In genomic region chr12:45324391-45324790, GRCh38 we compare ENCODE assay signal across 22 cellular contexts.
DNase-seq lines count a peak whose midpoint lies in the region; ATAC-seq, FAIRE-seq and TF ChIP-seq lines count a peak whose summit lies in the region.
"Had no signal": no experiment of that assay in that cellular context is flagged by ENCODE, and none has a peak within 500 bp of the region (broad histone marks: within the 10 kb centered on the region; RNA-seq: fewer than 3 reads in every experiment).

No MANE protein-coding gene starts in this region.

- H3K27ac Mint-ChIP-seq in natural killer cell = no peak overlapping the region
- H3K27ac Mint-ChIP-seq: B cell, neural progenitor cell had no signal

- no peak overlapping the region for H3K9ac ChIP-seq in K562 (ENCODE audit: insufficient read depth in 1 of 2, low read depth in 2 of 2, low read length in 2 of 2)
- H3K9ac ChIP-seq: neural progenitor cell had no signal

- no peaks in the 10 kb centered on the region for H3K36me3 ChIP-seq in K562 (ENCODE audit: control insufficient read depth, insufficient read depth, low read length)
- H3K36me3 ChIP-seq: colonic mucosa, neural progenitor cell, thyroid gland had no signal

- H3K4me2 ChIP-seq in K562 (ENCODE audit: insufficient read depth, low read length) = no peak overlapping the region
- H3K4me2 ChIP-seq: neural progenitor cell had no signal

- DNase-seq in GM13976 (ENCODE audit: low spot score) (peak; percentile 1), KBM-7 (peak; percentile 4), K562 (ENCODE audit: extremely low read depth in 1 of 4, low spot score in 3 of 4) (peak in 2 of 4 experiments; percentile 26 to 32), myocyte (ENCODE audit: low read depth) (peak; percentile 49), natural killer cell (no peak)
- DNase-seq: activated CD4-positive, alpha-beta T cell treated with anti-CD3 and anti-CD28 coated beads, Interleukin-2, amount 50 U/mL, for 48 hours; activated T-cell treated with anti-CD3 and anti-CD28 coated beads, Interleukin-2, amount 50 U/mL, for 72 hours; amniotic stem cell; colonic mucosa; H7; MM.1S; NCI-H2081; NCI-H524 treated with DMSO at 0.1 percent for 48 hours; PC-3; thyroid gland had no signal

- no TSS peak for BruUV-seq in K562 (replicated peaks; lab: Mats Ljungman, UMichigan)

- no peaks in the 10 kb centered on the region for H3K36me3 Mint-ChIP-seq in natural killer cell

- peak; percentile 42 for FAIRE-seq in K562 (lab: Jason Lieb, UNC)
- FAIRE-seq: endothelial cell of umbilical vein, HTR-8/SVneo, islet of Langerhans had no signal

- TF ChIP-seq CTCF in GM13976 (IDR thresholded peaks at IDR 0.05; ENCODE audit: borderline replicate concordance, control extremely low read depth, extremely low read depth, insufficient read depth, missing control alignments) = no peak
- no peak for TF ChIP-seq CTCF in K562 (IDR thresholded peaks at IDR 0.05 in 2 of 3, conservative IDR thresholded peaks at IDR 0.05 in 1 of 3; ENCODE audit: insufficient read depth in 2 of 3, low read depth in 1 of 3, low read length in 3 of 3)
- no peak for TF ChIP-seq CTCF in natural killer cell (IDR thresholded peaks at IDR 0.05)

- no peak overlapping the region for H3K4me3 Mint-ChIP-seq in natural killer cell
- H3K4me3 Mint-ChIP-seq: activated T-cell treated with anti-CD3 and anti-CD28 coated beads, Interleukin-2, amount 50 U/mL, for 72 hours; B cell; neural progenitor cell had no signal

- no peaks in the 10 kb centered on the region for H3K9me3 Mint-ChIP-seq in natural killer cell
- H3K9me3 Mint-ChIP-seq: activated T-cell treated with anti-CD3 and anti-CD28 coated beads, Interleukin-2, amount 50 U/mL, for 72 hours had no signal

- no peaks in the 10 kb centered on the region for H3K27me3 ChIP-seq in K562 (ENCODE audit: control insufficient read depth in 2 of 2, insufficient read depth in 2 of 2, low read length in 2 of 2)
- H3K27me3 ChIP-seq: colonic mucosa, neural progenitor cell, thyroid gland had no signal

- TF ChIP-seq RAD21 in K562 (CRISPR knock-in tag; conservative IDR thresholded peaks at IDR 0.05 in 1 of 2, IDR thresholded peaks at IDR 0.05 in 1 of 2) = no peak

- H3K9me1 ChIP-seq in K562 (ENCODE audit: control insufficient read depth, insufficient read depth, low read length) = no peaks in the 10 kb centered on the region

- CTCF ChIA-PET in K562 (lab: Yijun Ruan, JAX; ENCODE audit: low intra/inter-chr PET ratio) = no interaction called here

- peak; percentile 41; the same call in 1 of the 3 replicates for ATAC-seq in K562
- no peak for ATAC-seq in HG03159 (IDR thresholded peaks at IDR 0.05; ENCODE audit: unreplicated experiment)
- no peak for ATAC-seq in HG02938 (IDR thresholded peaks at IDR 0.05; ENCODE audit: unreplicated experiment)
- ATAC-seq in natural killer cell = no peak
- ATAC-seq: PC-3 had no signal

- no peaks in the 10 kb centered on the region for H3K79me2 ChIP-seq in K562 (ENCODE audit: control insufficient read depth, insufficient read depth, low read length)

- H3K4me3 ChIP-seq in K562 = no peak overlapping the region
- H3K4me3 ChIP-seq: colonic mucosa, neural progenitor cell, thyroid gland had no signal

- 13% methylated on average over 4 of the region's 4 CpGs for WGBS in K562 (ENCODE audit: insufficient coverage, low coverage, missing lambda C conversion rate)

- intact Hi-C loops in K562 (cut with micrococcal nuclease) = no loop called here
- intact Hi-C loops in natural killer cell (cut with micrococcal nuclease) = no loop called here

- H2AFZ ChIP-seq in K562 (ENCODE audit: low read depth, low read length) = no peak overlapping the region
- H2AFZ ChIP-seq: neural progenitor cell had no signal

- POLR2A ChIA-PET in K562 (lab: Yijun Ruan, JAX) = interaction anchor here (1.9 kb wide), 1 partner anchor 12 kb away, joined by 9 read pairs; no protein-coding TSS in a partner anchor

- no peaks in the 10 kb centered on the region; a peak in 1 of 5 replicates for H3K4me1 ChIP-seq in K562 (replicated peaks in 1 of 2; ENCODE audit: control insufficient read depth in 2 of 2, insufficient read depth in 2 of 2, low read length in 2 of 2)
- H3K4me1 ChIP-seq: colonic mucosa, neural progenitor cell, thyroid gland had no signal

- H3K9me3 ChIP-seq in K562 (replicated peaks; ENCODE audit: control insufficient read depth, insufficient read depth, low read depth, low read length) = no peaks in the 10 kb centered on the region
- H3K9me3 ChIP-seq: colonic mucosa, thyroid gland had no signal

- no peak for TF ChIP-seq POLR2A in K562 (conservative IDR thresholded peaks at IDR 0.05)

- no peaks in the 10 kb centered on the region for H4K20me1 ChIP-seq in K562 (replicated peaks; ENCODE audit: control insufficient read depth, insufficient read depth, low read length)

- in situ Hi-C loops in GM13976 (cut with MboI; ENCODE audit: low sequenced_read_pairs, unreplicated experiment) (no loop called here), KBM-7 (cut with MboI; ENCODE audit: low pct_unique_long_range_greater_than_20kb, low sequenced_read_pairs) (no loop called here), K562 (cut with MboI) (no loop called here)

- no peak overlapping the region for H3K27ac ChIP-seq in K562 (ENCODE audit: extremely low read depth, low read depth, low read length)
- H3K27ac ChIP-seq: colonic mucosa, neural progenitor cell, thyroid gland had no signal

- H3K4me1 Mint-ChIP-seq in natural killer cell = peaks cover 20 to 29% of the 10 kb centered on the region in 2 donors
- H3K4me1 Mint-ChIP-seq: B cell, neural progenitor cell had no signal

- peak; percentile 20; the same call in 1 of the 2 replicates for TF ChIP-seq EP300 in K562 (IDR thresholded peaks at IDR 0.05; ENCODE audit: low read length)

- no peaks in the 10 kb centered on the region for H3K27me3 Mint-ChIP-seq in natural killer cell (ENCODE audit: low read depth in 2 of 2)
- H3K27me3 Mint-ChIP-seq: B cell had no signal

TF ChIP-seq in K562, 482 proteins besides CTCF, POLR2A, EP300 and RAD21 (continues in another document):
- no peak for TF ChIP-seq STAT5B (CRISPR knock-in tag; IDR thresholded peaks at IDR 0.05)
- no peak for TF ChIP-seq UBTF (IDR thresholded peaks at IDR 0.05; ENCODE audit: borderline replicate concordance in 1 of 2, low read depth in 2 of 2, low read length in 2 of 2)
- peak in 1 of 2 experiments; percentile 45; a peak in 2 of 4 replicates for TF ChIP-seq KDM1A (IDR thresholded peaks at IDR 0.05)
- TF ChIP-seq ZBTB34 (CRISPR knock-in tag; IDR thresholded peaks at IDR 0.05) = no peak
- no peak for TF ChIP-seq PBX2 (CRISPR knock-in tag; IDR thresholded peaks at IDR 0.05; ENCODE audit: low read depth)
- TF ChIP-seq PBX2 (tag; conservative IDR thresholded peaks at IDR 0.05; ENCODE audit: low read depth) = peak; percentile 44; the same call in 1 of the 2 replicates
